In genomic region chr4:147739239-147739823, GRCh38 we compare ENCODE assay signal across 21 cellular contexts. TPM values are rescaled to one million over a fixed set of nuclear protein-coding genes. Genes with fewer than 3 reads are reported as not detected.
DNase-seq lines count a peak whose midpoint lies in the region; ATAC-seq and TF ChIP-seq lines count a peak whose summit lies in the region.
"Had no signal": no experiment of that assay in that cellular context is flagged by ENCODE, and none has a peak within 500 bp of the region (broad histone marks: within the 10 kb centered on the region; RNA-seq: fewer than 3 reads in every experiment).

No MANE protein-coding gene starts in this region.

- DNase-seq in heart left ventricle = no peak
- no peak for DNase-seq in cardiac septum (ENCODE audit: low spot score)
- no peak for DNase-seq in left ventricle myocardium inferior
- DNase-seq in trophoblast cell = peak; percentile 58 to 86
- DNase-seq in uterus = no peak
- no peak for DNase-seq in HPDE6-E6E7 (ENCODE audit: extremely low spot score)
- DNase-seq: CD8-positive, alpha-beta T cell; DMS79; Karpas-422; MG63; NCI-H1092; NCI-H146; NCI-H2081 treated with DMSO at 0.1 percent for 48 hours; NCI-H510A treated with DMSO at 0.1 percent for 48 hours; NCI-H82; PC-9 had no signal

- 46 to 62% (median 56%) methylated on average over 7 of the region's 7 CpGs for WGBS in heart left ventricle, 4 donors
- no CpG with 5 or more reads among the region's 7 CpGs for WGBS in trophoblast cell (ENCODE audit: extremely low coverage, insufficient coverage, insufficient read length)

- H2AK5ac ChIP-seq in trophoblast cell (ENCODE audit: low read length) = no peak overlapping the region

- TF ChIP-seq POLR2A in heart left ventricle (IDR thresholded peaks at IDR 0.05) = no peak
- no peak for TF ChIP-seq POLR2A in uterus (IDR thresholded peaks at IDR 0.05)

- H3K23ac ChIP-seq in trophoblast cell (ENCODE audit: low read length) = no peak overlapping the region

- ATAC-seq in heart left ventricle = no peak
- no peak for ATAC-seq in HG03442 (IDR thresholded peaks at IDR 0.05; ENCODE audit: unreplicated experiment)
- ATAC-seq in GM19328 (IDR thresholded peaks at IDR 0.05; ENCODE audit: unreplicated experiment) = no peak
- ATAC-seq: CD8-positive, alpha-beta T cell; HCT116; HepG2 had no signal

- peaks cover 0 to 86% (median 41%) of the 10 kb centered on the region in 12 donors for H3K4me1 ChIP-seq in heart left ventricle
- H3K4me1 ChIP-seq in left ventricle myocardium inferior = peaks cover 97% of the 10 kb centered on the region
- H3K4me1 ChIP-seq in trophoblast cell (ENCODE audit: control insufficient read depth in 1 of 2, insufficient read depth in 2 of 2, low read length in 2 of 2) = peaks cover 6 to 14% of the 10 kb centered on the region in 2 experiments
- peaks cover 0 to 5% of the 10 kb centered on the region in 2 donors for H3K4me1 ChIP-seq in uterus
- H3K4me1 ChIP-seq: BLaER1 had no signal

- H2BK5ac ChIP-seq in trophoblast cell (ENCODE audit: low read depth, low read length, poor library complexity) = no peak overlapping the region

- H2BK120ac ChIP-seq in trophoblast cell (ENCODE audit: insufficient read depth, low read length, poor library complexity) = no peak overlapping the region

- H3K9me3 ChIP-seq in heart left ventricle = no peaks in the 10 kb centered on the region
- no peaks in the 10 kb centered on the region for H3K9me3 ChIP-seq in left ventricle myocardium inferior (replicated peaks)
- no peaks in the 10 kb centered on the region for H3K9me3 ChIP-seq in trophoblast cell (ENCODE audit: insufficient read depth, low read depth, low read length)
- no peaks in the 10 kb centered on the region for H3K9me3 ChIP-seq in uterus
- H3K9me3 ChIP-seq: BLaER1, MG63 had no signal

- no peaks in the 10 kb centered on the region for H3K27me3 ChIP-seq in heart left ventricle
- H3K27me3 ChIP-seq in left ventricle myocardium inferior (ENCODE audit: low read depth) = no peaks in the 10 kb centered on the region
- H3K27me3 ChIP-seq in trophoblast cell (ENCODE audit: insufficient read depth, low read length) = no peaks in the 10 kb centered on the region
- H3K27me3 ChIP-seq in uterus = no peaks in the 10 kb centered on the region
- H3K27me3 ChIP-seq: BLaER1, MG63 had no signal

- H3K79me1 ChIP-seq in trophoblast cell (ENCODE audit: low read length) = peaks cover 1% of the 10 kb centered on the region

- H3K36me3 ChIP-seq in heart left ventricle (peaks cover 0 to 5% (median 0%) of the 10 kb centered on the region in 9 donors), left ventricle myocardium inferior (no peaks in the 10 kb centered on the region), trophoblast cell (ENCODE audit: control insufficient read depth in 1 of 2, insufficient read depth in 2 of 2, low read length in 2 of 2) (no peaks in the 10 kb centered on the region), uterus (no peaks in the 10 kb centered on the region)
- H3K36me3 ChIP-seq: BLaER1, MG63 had no signal

- TF ChIP-seq CTCF in heart left ventricle (IDR thresholded peaks at IDR 0.05) = no peak
- TF ChIP-seq CTCF in left ventricle myocardium inferior (IDR thresholded peaks at IDR 0.05; ENCODE audit: borderline replicate concordance) = no peak
- TF ChIP-seq CTCF in uterus (IDR thresholded peaks at IDR 0.05) = no peak

- H3K27ac ChIP-seq in heart left ventricle (peak overlapping the region in 7 of 12 donors; percentile 9 to 57 (median 33)), left ventricle myocardium inferior (replicated peaks) (peak overlapping the region; percentile 97), trophoblast cell (ENCODE audit: low read depth, low read length) (no peak overlapping the region), uterus (no peak overlapping the region)
- H3K27ac ChIP-seq: BLaER1, PC-9 had no signal

- H3K14ac ChIP-seq in trophoblast cell (ENCODE audit: low read length) = no peak overlapping the region

- H3K4me3 ChIP-seq in heart left ventricle (no peak overlapping the region), left ventricle myocardium inferior (no peak overlapping the region), trophoblast cell (ENCODE audit: low read depth, low read length) (no peak overlapping the region), uterus (no peak overlapping the region)
- H3K4me3 ChIP-seq: BLaER1, MG63, PC-9 had no signal

- H3K4me2 ChIP-seq in trophoblast cell (ENCODE audit: low read length) = no peak overlapping the region
- H3K4me2 ChIP-seq: BLaER1, PC-9 had no signal

- no peak overlapping the region for H2AFZ ChIP-seq in trophoblast cell (ENCODE audit: insufficient read depth, low read length, poor library complexity)
- H2AFZ ChIP-seq: PC-9 had no signal

- H3K18ac ChIP-seq in trophoblast cell (ENCODE audit: low read length) = no peak overlapping the region

- no peak overlapping the region for H4K12ac ChIP-seq in trophoblast cell (ENCODE audit: low read depth, low read length)

- H3K9ac ChIP-seq in trophoblast cell (ENCODE audit: low read length) = no peak overlapping the region
- H3K9ac ChIP-seq: BLaER1 had no signal

- H2BK12ac ChIP-seq in trophoblast cell (ENCODE audit: low read length) = no peak overlapping the region

- intact Hi-C loops in heart left ventricle (cut with DNase I) (loop anchor here in 5 of 10 donors (5.0 to 10.0 kb wide), 5 partner anchors 45 to 125 kb away; no protein-coding TSS in a partner anchor), cardiac septum (cut with DNase I) (no loop called here), left ventricle myocardium inferior (cut with micrococcal nuclease) (no loop called here), uterus (cut with DNase I; ENCODE audit: low total_unique reads) (no loop called here)

- no peak overlapping the region for H4K91ac ChIP-seq in trophoblast cell (ENCODE audit: low read depth, low read length)

- peaks cover 11% of the 10 kb centered on the region for H3K79me2 ChIP-seq in trophoblast cell (ENCODE audit: control insufficient read depth, insufficient read depth, low read length, poor library complexity)

- H4K8ac ChIP-seq in trophoblast cell (ENCODE audit: low read depth, low read length) = no peak overlapping the region

- no peak overlapping the region for H3K4ac ChIP-seq in trophoblast cell (ENCODE audit: low read depth, low read length)

RNA-seq across cellular contexts. Expression of gene ARHGAP10, which starts 7.4 kb away (rescaled TPM):
- 10 to 100 TPM; 30.6 to 64.2 (median 51.7) TPM for total RNA-seq in heart left ventricle
- 10 to 100 TPM; 39.8 to 73.7 TPM for polyA plus RNA-seq in heart left ventricle
- 41.8 TPM for total RNA-seq in cardiac septum
- total RNA-seq in left ventricle myocardium inferior = 59.7 TPM
- polyA plus RNA-seq in trophoblast cell (2013) = 18.2 and 18.7 TPM in 2 replicates
- total RNA-seq in uterus = 10 to 100 TPM; 25.1 to 94.4 (median 54.4) TPM

RNA-seq across cellular contexts. Expression of gene PRMT9, which starts 55.4 kb away (rescaled TPM):
- total RNA-seq in heart left ventricle (1 to 10 TPM; 3.4 to 9.1 (median 6.0) TPM), cardiac septum (6.8 TPM), left ventricle myocardium inferior (5.0 TPM), uterus (10 to 100 TPM in 3 of 4 donors, 1 to 10 TPM in 1; 3.5 to 63.3 (median 25.6) TPM)
- 1 to 10 TPM; 3.0 to 4.9 TPM for polyA plus RNA-seq in heart left ventricle
- 4.2 and 4.4 TPM in 2 replicates for polyA plus RNA-seq in trophoblast cell (2013)

Comparison
In these comparisons a context has a peak if more than half of its experiments do, and no peak if none do; other contexts are left out.
1. DNase-seq: peak in trophoblast cell (2 of 2); none in heart left ventricle (0 of 5), cardiac septum (single experiment), left ventricle myocardium inferior (single experiment), uterus (0 of 2) and HPDE6-E6E7 (single experiment).
2. H3K27ac ChIP-seq: peak in heart left ventricle (7 of 12) and left ventricle myocardium inferior (single experiment); none in trophoblast cell (single experiment) and uterus (0 of 2).